ENCODE assay signal across 23 cellular contexts in genomic region chr22:49955581-49956417, GRCh38. TPM values are rescaled to one million over a fixed set of nuclear protein-coding genes. Genes with fewer than 3 reads are reported as not detected.
DNase-seq lines count a peak whose midpoint lies in the region; ATAC-seq, FAIRE-seq and TF ChIP-seq lines count a peak whose summit lies in the region.
"Had no signal": no experiment of that assay in that cellular context is flagged by ENCODE, and none has a peak within 500 bp of the region (broad histone marks: within the 10 kb centered on the region; RNA-seq: fewer than 3 reads in every experiment).

No MANE protein-coding gene starts in this region.

- H3K9me3 Mint-ChIP-seq in natural killer cell treated with Interleukin-12 subunit alpha and Interleukin-12 subunit beta and Interleukin-15 and Interleukin-18, amount 100 ng/mL, for 72 hours: no peaks in the 10 kb centered on the region
- no peaks in the 10 kb centered on the region for H3K9me3 Mint-ChIP-seq in natural killer cell
- no peaks in the 10 kb centered on the region for H3K9me3 Mint-ChIP-seq in activated CD4-positive, alpha-beta T cell treated with anti-CD3 and anti-CD28 coated beads for 36 hours (ENCODE audit: low read depth)
- H3K9me3 Mint-ChIP-seq: activated CD8-positive, alpha-beta T cell treated with anti-CD3 and anti-CD28 coated beads for 36 hours; activated T-cell treated with anti-CD3 and anti-CD28 coated beads, Interleukin-2, amount 50 U/mL, for 24 hours; GM23338; memory B cell; neural progenitor cell had no signal

- POLR2A ChIA-PET in activated CD4-positive, alpha-beta T cell treated with anti-CD3 and anti-CD28 coated beads for 36 hours (lab: Charles Lee): no interaction called here

- TF ChIP-seq CTCF in natural killer cell (IDR thresholded peaks at IDR 0.05) (no peak), left lung (IDR thresholded peaks at IDR 0.05) (no peak), prostate gland (IDR thresholded peaks at IDR 0.05) (no peak)

- H3K27me3 ChIP-seq in left lung (no peaks in the 10 kb centered on the region), prostate gland (replicated peaks; ENCODE audit: insufficient read depth) (no peaks in the 10 kb centered on the region)
- H3K27me3 ChIP-seq: neural progenitor cell, tibial artery had no signal

- no peak for FAIRE-seq in urothelium cell line (lab: Jason Lieb, UNC)
- FAIRE-seq: A204.1 had no signal

- peak; percentile 38 for DNase-seq in natural killer cell treated with Interleukin-12 subunit alpha and Interleukin-12 subunit beta and Interleukin-15 and Interleukin-18, amount 100 ng/mL, for 72 hours (ENCODE audit: low spot score)
- DNase-seq in natural killer cell (no peak), left lung (peak; percentile 25 to 69), prostate gland (ENCODE audit: low spot score) (no peak), urothelium cell line (ENCODE audit: low spot score) (no peak), NCI-H1092 treated with DMSO at 0.1 percent for 48 hours (lab: John Stamatoyannopoulos, UW) (no peak)
- no peak for DNase-seq in activated CD4-positive, alpha-beta T cell treated with anti-CD3 and anti-CD28 coated beads for 36 hours
- DNase-seq: activated CD8-positive, alpha-beta T cell treated with anti-CD3 and anti-CD28 coated beads for 36 hours; activated naive CD4-positive, alpha-beta T cell treated with Interleukin-2 at 50 U/mL for 16 hours; activated T-cell treated with anti-CD3 and anti-CD28 coated beads, Interleukin-2, amount 50 U/mL, for 24 hours; anterior cingulate cortex; C1 segment of cervical spinal cord; NCI-H1417; NCI-H2171; NCI-H526 treated with DMSO at 0.1 percent for 48 hours; SHP77; stimulated activated CD4-positive, alpha-beta T cell treated with anti-CD3 and anti-CD28 coated beads, Interleukin-15, amount 100 ng/mL, for 24 hours; tibial artery had no signal

- H3K36me3 ChIP-seq in left lung (no peaks in the 10 kb centered on the region), prostate gland (no peaks in the 10 kb centered on the region)
- H3K36me3 ChIP-seq: neural progenitor cell, tibial artery had no signal

- 88% methylated on average over 17 of the region's 22 CpGs for WGBS in prostate gland

- H3K4me1 Mint-ChIP-seq in natural killer cell treated with Interleukin-12 subunit alpha and Interleukin-12 subunit beta and Interleukin-15 and Interleukin-18, amount 100 ng/mL, for 72 hours (ENCODE audit: low read depth in 2 of 2): peaks cover 0 to 4% of the 10 kb centered on the region in 2 donors
- H3K4me1 Mint-ChIP-seq in natural killer cell: peaks cover 0 to 10% of the 10 kb centered on the region in 2 donors
- H3K4me1 Mint-ChIP-seq in activated CD4-positive, alpha-beta T cell treated with anti-CD3 and anti-CD28 coated beads for 36 hours: peaks cover 14% of the 10 kb centered on the region

- H3K27me3 Mint-ChIP-seq in natural killer cell treated with Interleukin-12 subunit alpha and Interleukin-12 subunit beta and Interleukin-15 and Interleukin-18, amount 100 ng/mL, for 72 hours: no peaks in the 10 kb centered on the region
- no peaks in the 10 kb centered on the region for H3K27me3 Mint-ChIP-seq in natural killer cell (ENCODE audit: low read depth in 2 of 2)
- H3K27me3 Mint-ChIP-seq in activated CD4-positive, alpha-beta T cell treated with anti-CD3 and anti-CD28 coated beads for 36 hours: no peaks in the 10 kb centered on the region
- H3K27me3 Mint-ChIP-seq: activated CD8-positive, alpha-beta T cell treated with anti-CD3 and anti-CD28 coated beads for 36 hours; activated T-cell treated with anti-CD3 and anti-CD28 coated beads, Interleukin-2, amount 50 U/mL, for 24 hours; memory B cell had no signal

- no peak for ATAC-seq in natural killer cell treated with Interleukin-12 subunit alpha and Interleukin-12 subunit beta and Interleukin-15 and Interleukin-18, amount 100 ng/mL, for 72 hours
- ATAC-seq in natural killer cell: no peak
- no peak for ATAC-seq in left lung
- no peak for ATAC-seq in activated CD4-positive, alpha-beta T cell treated with anti-CD3 and anti-CD28 coated beads for 36 hours
- no peak for ATAC-seq in HG03469 (IDR thresholded peaks at IDR 0.05; ENCODE audit: unreplicated experiment)
- ATAC-seq: activated CD8-positive, alpha-beta T cell treated with anti-CD3 and anti-CD28 coated beads for 36 hours; GM23338 had no signal

- intact Hi-C loops in natural killer cell (cut with micrococcal nuclease) (no loop called here), left lung (cut with DNase I) (no loop called here), prostate gland (cut with DNase I) (no loop called here)
- intact Hi-C loops in activated CD4-positive, alpha-beta T cell treated with anti-CD3 and anti-CD28 coated beads for 36 hours (cut with DNase I, micrococcal nuclease): no loop called here

- H3K36me3 Mint-ChIP-seq in natural killer cell treated with Interleukin-12 subunit alpha and Interleukin-12 subunit beta and Interleukin-15 and Interleukin-18, amount 100 ng/mL, for 72 hours: no peaks in the 10 kb centered on the region
- no peaks in the 10 kb centered on the region for H3K36me3 Mint-ChIP-seq in natural killer cell
- H3K36me3 Mint-ChIP-seq in activated CD4-positive, alpha-beta T cell treated with anti-CD3 and anti-CD28 coated beads for 36 hours (ENCODE audit: low read depth): no peaks in the 10 kb centered on the region
- H3K36me3 Mint-ChIP-seq: memory B cell, neural progenitor cell had no signal

- no peak overlapping the region for H3K27ac Mint-ChIP-seq in natural killer cell treated with Interleukin-12 subunit alpha and Interleukin-12 subunit beta and Interleukin-15 and Interleukin-18, amount 100 ng/mL, for 72 hours
- no peak overlapping the region for H3K27ac Mint-ChIP-seq in natural killer cell
- H3K27ac Mint-ChIP-seq in activated CD4-positive, alpha-beta T cell treated with anti-CD3 and anti-CD28 coated beads for 36 hours: no peak overlapping the region
- H3K27ac Mint-ChIP-seq: activated CD8-positive, alpha-beta T cell treated with anti-CD3 and anti-CD28 coated beads for 36 hours; GM23338; memory B cell had no signal

- H3K4me3 ChIP-seq in left lung: no peak overlapping the region
- H3K4me3 ChIP-seq in prostate gland: no peak overlapping the region
- H3K4me3 ChIP-seq: GM23338, neural progenitor cell, tibial artery had no signal

- H3K4me3 Mint-ChIP-seq in natural killer cell treated with Interleukin-12 subunit alpha and Interleukin-12 subunit beta and Interleukin-15 and Interleukin-18, amount 100 ng/mL, for 72 hours: no peak overlapping the region
- H3K4me3 Mint-ChIP-seq in natural killer cell: no peak overlapping the region
- H3K4me3 Mint-ChIP-seq in activated CD4-positive, alpha-beta T cell treated with anti-CD3 and anti-CD28 coated beads for 36 hours: no peak overlapping the region
- H3K4me3 Mint-ChIP-seq: activated CD8-positive, alpha-beta T cell treated with anti-CD3 and anti-CD28 coated beads for 36 hours; activated T-cell treated with anti-CD3 and anti-CD28 coated beads, Interleukin-2, amount 50 U/mL, for 24 hours; GM23338; memory B cell; neural progenitor cell had no signal

- TF ChIP-seq POLR2A in prostate gland (IDR thresholded peaks at IDR 0.05): no peak

- CTCF ChIA-PET in activated CD4-positive, alpha-beta T cell treated with anti-CD3 and anti-CD28 coated beads for 36 hours (lab: Charles Lee): interaction anchor here (1.5 kb wide), 1 partner anchor 75 kb away, joined by 4 read pairs; no protein-coding TSS in a partner anchor

- peak overlapping the region in 1 of 2 donors; percentile 15 for H3K27ac ChIP-seq in left lung
- peak overlapping the region; percentile 95 to 96 for H3K27ac ChIP-seq in prostate gland
- H3K27ac ChIP-seq: neural progenitor cell, tibial artery had no signal

- H3K4me1 ChIP-seq in left lung (peaks cover 37 to 79% of the 10 kb centered on the region in 2 donors), prostate gland (replicated peaks) (peaks cover 49% of the 10 kb centered on the region)

- H3K9me3 ChIP-seq in left lung: no peaks in the 10 kb centered on the region
- H3K9me3 ChIP-seq in prostate gland: no peaks in the 10 kb centered on the region
- H3K9me3 ChIP-seq: tibial artery had no signal

RNA-seq across cellular contexts. Expression of gene PIM3, which starts 4.8 kb away (rescaled TPM):
- total RNA-seq in natural killer cell treated with Interleukin-12 subunit alpha and Interleukin-12 subunit beta and Interleukin-15 and Interleukin-18, amount 100 ng/mL, for 72 hours: 100 to 1,000 TPM in 1 of 2 donors, 10 to 100 TPM in 1; 78.5 to 115 TPM
- total RNA-seq in natural killer cell (100 to 1,000 TPM; 107 to 130 (median 129) TPM), left lung (100 to 1,000 TPM in 1 of 2 donors, 10 to 100 TPM in 1; 80.6 to 129 TPM), prostate gland (100 to 1,000 TPM; 126 to 183 TPM)
- 100 to 1,000 TPM; 127 to 165 TPM for total RNA-seq in activated CD4-positive, alpha-beta T cell treated with anti-CD3 and anti-CD28 coated beads for 36 hours

RNA-seq across cellular contexts. Expression of gene CRELD2, which starts 37.4 kb away (rescaled TPM):
- total RNA-seq in natural killer cell treated with Interleukin-12 subunit alpha and Interleukin-12 subunit beta and Interleukin-15 and Interleukin-18, amount 100 ng/mL, for 72 hours: 10 to 100 TPM; 59.5 to 75.7 TPM
- total RNA-seq in natural killer cell (10 to 100 TPM; 45.1 to 69.8 (median 48.5) TPM), left lung (10 to 100 TPM; 59.7 to 79.7 TPM), prostate gland (10 to 100 TPM; 55.1 to 70.1 TPM)
- 10 to 100 TPM; 15.2 to 16.4 TPM for total RNA-seq in activated CD4-positive, alpha-beta T cell treated with anti-CD3 and anti-CD28 coated beads for 36 hours

RNA-seq across cellular contexts. Expression of gene ALG12, which starts 37.6 kb away (rescaled TPM):
- 10 to 100 TPM; 19.3 to 22.9 TPM for total RNA-seq in natural killer cell treated with Interleukin-12 subunit alpha and Interleukin-12 subunit beta and Interleukin-15 and Interleukin-18, amount 100 ng/mL, for 72 hours
- 10 to 100 TPM; 17.2 to 22.7 (median 19.2) TPM for total RNA-seq in natural killer cell
- total RNA-seq in left lung: 10 to 100 TPM; 29.4 to 35.2 TPM
- total RNA-seq in prostate gland: 10 to 100 TPM; 26.1 to 33.6 TPM
- 10 to 100 TPM; 13.6 to 13.7 TPM for total RNA-seq in activated CD4-positive, alpha-beta T cell treated with anti-CD3 and anti-CD28 coated beads for 36 hours

RNA-seq across cellular contexts. Expression of gene IL17REL, which starts 56.8 kb away (rescaled TPM):
- not detected for total RNA-seq in natural killer cell treated with Interleukin-12 subunit alpha and Interleukin-12 subunit beta and Interleukin-15 and Interleukin-18, amount 100 ng/mL, for 72 hours
- not detected for total RNA-seq in natural killer cell
- not detected for total RNA-seq in left lung
- total RNA-seq in prostate gland: under 1 TPM in 1 of 2 donors, not detected in 1; 0.68 TPM
- under 1 TPM; 0.16 TPM for total RNA-seq in activated CD4-positive, alpha-beta T cell treated with anti-CD3 and anti-CD28 coated beads for 36 hours

Comparison
In these comparisons a context has a peak if more than half of its experiments do, and no peak if none do; other contexts are left out.
1. DNase-seq: peak in natural killer cell treated with Interleukin-12 subunit alpha and Interleukin-12 subunit beta and Interleukin-15 and Interleukin-18, amount 100 ng/mL, for 72 hours (single experiment) and left lung (2 of 2); none in natural killer cell (single experiment), prostate gland (single experiment), urothelium cell line (single experiment), NCI-H1092 treated with DMSO at 0.1 percent for 48 hours (single experiment) and activated CD4-positive, alpha-beta T cell treated with anti-CD3 and anti-CD28 coated beads for 36 hours (single experiment).